20 cellular contexts compared by ENCODE assay signal in the genomic region with DNA sequence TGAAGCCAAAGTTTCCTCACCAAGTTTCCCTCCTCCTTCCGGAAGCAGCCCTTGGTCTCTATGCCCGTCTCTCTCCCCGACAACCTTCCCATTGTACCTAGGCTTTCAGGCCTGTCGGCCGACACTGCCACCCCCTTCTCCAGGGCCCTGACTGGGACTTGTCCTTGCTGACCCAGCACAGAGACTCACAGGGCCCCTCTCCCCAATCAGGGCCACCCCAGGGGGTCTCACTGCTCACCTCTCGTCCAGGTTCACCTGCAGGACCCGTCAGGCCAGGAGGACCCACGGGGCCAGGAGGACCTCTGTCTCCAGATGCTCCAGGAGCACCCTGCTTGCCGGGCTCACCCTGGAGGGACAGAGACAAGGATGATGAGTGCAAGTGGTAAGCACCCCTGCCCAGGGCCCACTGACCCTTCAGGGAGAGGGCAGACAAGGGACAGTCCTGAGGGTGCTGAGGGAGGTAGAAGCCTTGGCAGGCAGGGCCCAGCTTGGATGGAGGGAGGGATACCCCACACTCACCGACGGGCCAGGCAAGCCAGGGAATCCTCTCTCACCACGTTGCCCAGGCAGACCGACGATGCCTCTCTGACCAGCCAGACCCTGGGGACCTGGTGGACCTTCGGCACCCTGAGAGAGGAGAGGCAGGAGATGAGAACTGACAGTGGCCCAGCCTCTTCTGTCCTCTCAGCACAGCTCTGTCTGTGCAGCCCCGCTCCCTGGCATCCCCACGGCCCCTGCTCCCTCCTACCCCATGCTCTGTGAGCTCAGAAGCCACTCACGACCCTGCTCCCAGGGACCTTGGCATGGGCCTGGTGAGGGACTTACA. TPM values are rescaled to one million over a fixed set of nuclear protein-coding genes. Genes with fewer than 3 reads are reported as not detected.
"Had no signal": no experiment of that assay in that cellular context is flagged by ENCODE, and none has a peak within 500 bp of the region (broad histone marks: within the 10 kb centered on the region; RNA-seq: fewer than 3 reads in every experiment).

No MANE protein-coding gene starts in this region.

- H3K9me3 Mint-ChIP-seq: dendritic cell treated with granulocyte-macrophage colony-stimulating factor and Interleukin-4, amounts not matched to agents 40 ng/mL and 50 ng/mL, for 4 days; effector memory CD8-positive, alpha-beta T cell; immature natural killer cell; naive B cell; nephron had no signal

- DNase-seq: cerebellar nuclear complex; effector memory CD8-positive, alpha-beta T cell; glutamatergic neuron; immature natural killer cell; left lung; mesendoderm; naive B cell; small intestine; stimulated activated CD4-positive, alpha-beta T cell treated with anti-CD3 and anti-CD28 coated beads, Interleukin-2, amount 100 ng/mL, for 48 hours; stimulated activated naive CD4-positive, alpha-beta T cell treated with Interleukin-2 at 50 U/mL for 16 hours; tibial artery; upper lobe of right lung had no signal

- H3K4me3 Mint-ChIP-seq: dendritic cell treated with granulocyte-macrophage colony-stimulating factor and Interleukin-4, amounts not matched to agents 40 ng/mL and 50 ng/mL, for 4 days; effector memory CD8-positive, alpha-beta T cell; immature natural killer cell; naive B cell; nephron had no signal

- H3K36me3 ChIP-seq: esophagus muscularis mucosa, gastroesophageal sphincter, left lung, neutrophil, tibial artery, upper lobe of right lung had no signal

- H3K4me3 ChIP-seq: esophagus muscularis mucosa, gastroesophageal sphincter, left lung, lung, tibial artery, upper lobe of right lung had no signal

- H3K36me3 Mint-ChIP-seq: immature natural killer cell, naive B cell had no signal

- ATAC-seq: effector memory CD8-positive, alpha-beta T cell; gastroesophageal sphincter; left lung; upper lobe of right lung had no signal

- H3K9me3 ChIP-seq: esophagus muscularis mucosa, gastroesophageal sphincter, left lung, neutrophil, tibial artery, upper lobe of right lung had no signal

- H3K27ac Mint-ChIP-seq: dendritic cell treated with granulocyte-macrophage colony-stimulating factor and Interleukin-4, amounts not matched to agents 40 ng/mL and 50 ng/mL, for 4 days; immature natural killer cell had no signal

- H3K27me3 ChIP-seq: esophagus muscularis mucosa, left lung, neutrophil, upper lobe of right lung had no signal

- H3K27ac ChIP-seq: epithelial cell of prostate, esophagus muscularis mucosa, gastroesophageal sphincter, left lung, neutrophil, tibial artery, upper lobe of right lung had no signal

- H3K4me1 ChIP-seq: esophagus muscularis mucosa, gastroesophageal sphincter, left lung, tibial artery, upper lobe of right lung had no signal

- H3K4me1 Mint-ChIP-seq: immature natural killer cell, nephron had no signal

RNA-seq across cellular contexts. Expression of a gene that starts 26.3 kb away (rescaled TPM):
- total RNA-seq: esophagus muscularis mucosa, gastroesophageal sphincter, pulmonary artery endothelial cell, upper lobe of right lung had no signal
- polyA plus RNA-seq: immature natural killer cell had no signal
